Comparison of ENCODE assay signal across 25 cellular contexts in the genomic region with DNA sequence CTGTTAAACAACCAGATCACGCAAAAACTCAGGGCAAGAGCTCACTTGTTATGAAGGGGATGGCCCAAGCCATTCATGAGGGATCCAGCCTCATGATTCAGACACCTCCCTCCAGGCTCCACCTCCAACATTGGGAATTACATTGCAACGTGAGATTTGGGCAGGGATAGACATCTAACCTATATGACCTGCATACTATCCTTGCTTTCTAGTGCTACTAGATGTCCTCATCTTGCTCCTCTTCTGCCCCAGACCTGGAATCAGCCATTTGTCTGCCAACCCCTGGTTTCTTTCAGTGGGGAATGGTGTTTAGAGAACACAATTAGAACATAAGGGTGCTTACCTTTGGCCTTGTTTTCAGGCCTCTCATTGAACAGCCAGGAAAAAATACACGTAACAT.
"Had no signal": no experiment of that assay in that cellular context is flagged by ENCODE, and none has a peak within 500 bp of the region (broad histone marks: within the 10 kb centered on the region; RNA-seq: fewer than 3 reads in every experiment).

No MANE protein-coding gene starts in this region.

- DNase-seq: islet precursor cell; left ventricle myocardium inferior; midbrain; mucosa of descending colon; naive thymus-derived CD4-positive, alpha-beta T cell; ovary; stimulated activated CD4-positive, alpha-beta T cell treated with anti-CD3 and anti-CD28 coated beads, Interleukin-12 subunit alpha, Interleukin-12 subunit beta, amount 100 ng/mL, for 4 hours; stimulated activated CD4-positive, alpha-beta T cell treated with anti-CD3 and anti-CD28 coated beads, Interleukin-15, amount 100 ng/mL, for 24 hours; stimulated activated CD4-positive, alpha-beta T cell treated with anti-CD3 and anti-CD28 coated beads, Interleukin-2, amount 100 ng/mL, for 24 hours; stimulated activated CD4-positive, alpha-beta T cell treated with anti-CD3 and anti-CD28 coated beads, Interleukin-4, amount 100 ng/mL, for 1 hour; stimulated activated naive CD4-positive, alpha-beta T cell; tibial artery; uterus had no signal

- H3K9me3 Mint-ChIP-seq: memory B cell; natural killer cell treated with Interleukin-12 subunit alpha and Interleukin-12 subunit beta and Interleukin-15 and Interleukin-18, amount 100 ng/mL, for 72 hours; stimulated activated naive CD8-positive, alpha-beta T cell treated with anti-CD3 and anti-CD28 coated beads, Interleukin-15, Interleukin-2, amounts not matched to agents 100 ng/mL and 50 ng/mL, for 24 hours; type B pancreatic cell had no signal

- H3K4me3 ChIP-seq: hepatocyte, left ventricle myocardium inferior, lung, mucosa of descending colon, ovary, right atrium auricular region, skin epidermis, suprapubic skin, thoracic aorta, tibial artery, uterus had no signal

- H3K27ac Mint-ChIP-seq: memory B cell; progenitor cell of endocrine pancreas; stimulated activated naive CD8-positive, alpha-beta T cell treated with anti-CD3 and anti-CD28 coated beads, Interleukin-15, Interleukin-2, amounts not matched to agents 100 ng/mL and 50 ng/mL, for 24 hours; type B pancreatic cell had no signal

- H2AFZ ChIP-seq: hepatocyte had no signal

- H3K27me3 ChIP-seq: hepatocyte, ovary, right atrium auricular region, uterus had no signal

- H3K27ac ChIP-seq: hepatocyte, left ventricle myocardium inferior, ovary, right atrium auricular region, skin epidermis, suprapubic skin, thoracic aorta, tibial artery, uterus had no signal

- H3K4me2 ChIP-seq: hepatocyte had no signal

- ATAC-seq: mucosa of descending colon; naive thymus-derived CD4-positive, alpha-beta T cell; natural killer cell treated with Interleukin-12 subunit alpha and Interleukin-12 subunit beta and Interleukin-15 and Interleukin-18, amount 100 ng/mL, for 72 hours; sciatic nerve had no signal

- H3K36me3 ChIP-seq: left ventricle myocardium inferior, ovary, right atrium auricular region, suprapubic skin, thoracic aorta, tibial artery, uterus had no signal

- H3K4me1 Mint-ChIP-seq: memory B cell had no signal

- H3K9me3 ChIP-seq: mucosa of descending colon, ovary, right atrium auricular region, suprapubic skin, tibial artery, uterus had no signal

- H3K4me1 ChIP-seq: suprapubic skin, uterus had no signal

- H3K79me2 ChIP-seq: hepatocyte had no signal

- H3K4me3 Mint-ChIP-seq: memory B cell; natural killer cell treated with Interleukin-12 subunit alpha and Interleukin-12 subunit beta and Interleukin-15 and Interleukin-18, amount 100 ng/mL, for 72 hours; type B pancreatic cell had no signal

- H3K36me3 Mint-ChIP-seq: natural killer cell treated with Interleukin-12 subunit alpha and Interleukin-12 subunit beta and Interleukin-15 and Interleukin-18, amount 100 ng/mL, for 72 hours; type B pancreatic cell had no signal

- H3K27me3 Mint-ChIP-seq: stimulated activated naive CD8-positive, alpha-beta T cell treated with anti-CD3 and anti-CD28 coated beads, Interleukin-15, Interleukin-2, amounts not matched to agents 100 ng/mL and 50 ng/mL, for 24 hours had no signal
